ENCODE assay signal across 13 cellular contexts in genomic region chr11:120658071-120658423, GRCh38.
DNase-seq lines count a peak whose midpoint lies in the region; ATAC-seq and TF ChIP-seq lines count a peak whose summit lies in the region.
"Had no signal": no experiment of that assay in that cellular context is flagged by ENCODE, and none has a peak within 500 bp of the region (broad histone marks: within the 10 kb centered on the region; RNA-seq: fewer than 3 reads in every experiment).

No MANE protein-coding gene starts in this region.

- ATAC-seq in GM19452 (IDR thresholded peaks at IDR 0.05; ENCODE audit: unreplicated experiment), result peak; percentile 65
- peak; percentile 45 for ATAC-seq in HG02885 (IDR thresholded peaks at IDR 0.05; ENCODE audit: poor library complexity, unreplicated experiment)
- ATAC-seq: Right ventricle myocardium inferior had no signal

- peak; percentile 56 for DNase-seq in GM13976 (ENCODE audit: low spot score)
- DNase-seq in MV-4-11 (lab: John Stamatoyannopoulos, UW), result peak; percentile 86
- DNase-seq in activated CD4-positive, CD25-positive, alpha-beta regulatory T cell (lab: John Stamatoyannopoulos, UW), result no peak
- no peak for DNase-seq in AML-193 (lab: John Stamatoyannopoulos, UW)
- no peak for DNase-seq in NCI-H2227 treated with DMSO at 0.1 percent for 48 hours (lab: John Stamatoyannopoulos, UW)
- no peak for DNase-seq in DMS79 (lab: John Stamatoyannopoulos, UW)
- DNase-seq: activated naive CD4-positive, alpha-beta T cell treated with anti-CD3 and anti-CD28 coated beads, Interleukin-2, amount 50 U/mL, for 16 hours; NCI-H524 treated with DMSO at 0.1 percent for 48 hours; stimulated activated CD4-positive, alpha-beta T cell treated with anti-CD3 and anti-CD28 coated beads, Interleukin-4, amount 100 ng/mL, for 1 hour; stimulated activated naive CD4-positive, alpha-beta T cell had no signal

- TF ChIP-seq CTCF in GM13976 (IDR thresholded peaks at IDR 0.05; ENCODE audit: borderline replicate concordance, control extremely low read depth, extremely low read depth, insufficient read depth, missing control alignments), result no peak

- in situ Hi-C loops in GM13976 (cut with MboI; ENCODE audit: low sequenced_read_pairs, unreplicated experiment), result no loop called here

Comparison
In these comparisons a context has a peak if more than half of its experiments do, and no peak if none do; other contexts are left out.
1. DNase-seq: peak in GM13976 (single experiment) and MV-4-11 (single experiment); none in activated CD4-positive, CD25-positive, alpha-beta regulatory T cell (0 of 4), AML-193 (0 of 2), NCI-H2227 treated with DMSO at 0.1 percent for 48 hours (single experiment) and DMS79 (single experiment).